ENCODE assay signal across 8 cellular contexts in the genomic region with DNA sequence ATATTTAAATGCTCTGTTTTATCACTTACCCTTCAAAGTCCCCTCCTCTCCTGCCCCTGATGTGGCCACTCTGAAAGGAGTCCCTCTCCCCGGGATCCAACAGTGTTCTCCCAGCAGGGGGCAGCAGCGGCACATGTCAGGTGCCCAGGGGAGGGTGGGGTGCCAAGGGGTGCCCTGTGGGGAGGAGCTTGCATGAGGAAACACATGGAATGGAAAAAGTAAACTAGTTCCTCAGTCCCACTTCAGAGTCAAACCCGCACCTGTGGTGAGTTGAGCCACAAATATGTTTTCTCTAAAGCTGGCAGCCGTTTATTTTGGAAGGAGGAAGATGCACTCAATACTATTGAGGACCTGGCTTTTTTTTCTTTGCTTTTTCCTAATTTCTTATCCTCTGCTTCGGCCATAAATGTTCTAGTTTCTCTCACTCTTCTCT. TPM values are rescaled to one million over a fixed set of nuclear protein-coding genes. Genes with fewer than 3 reads are reported as not detected.
DNase-seq lines count a peak whose midpoint lies in the region; ATAC-seq and TF ChIP-seq lines count a peak whose summit lies in the region.

No MANE protein-coding gene starts in this region.

- no peaks in the 10 kb centered on the region for H3K36me3 ChIP-seq in kidney epithelial cell (ENCODE audit: control insufficient read depth, insufficient read depth, low read length)

- DNase-seq in A172 (ENCODE audit: low spot score) = peak; percentile 75
- DNase-seq in NCI-H510A treated with DMSO at 0.1 percent for 48 hours (lab: John Stamatoyannopoulos, UW) = peak; percentile 90
- DNase-seq in activated CD4-positive, alpha-beta T cell treated with anti-CD3 and anti-CD28 coated beads for 1 hour = peak; percentile 91
- DNase-seq in caudate nucleus (lab: John Stamatoyannopoulos, UW) = peak in 59 of 61 donors; percentile 12 to 86 (median 66)
- DNase-seq in kidney epithelial cell (ENCODE audit: low read depth) = peak; percentile 31
- peak; percentile 93 for DNase-seq in stimulated activated CD4-positive, alpha-beta T cell treated with anti-CD3 and anti-CD28 coated beads, Interleukin-2, amount 100 ng/mL, for 4 hours (ENCODE audit: low read depth)

- TF ChIP-seq CTCF in kidney epithelial cell (IDR thresholded peaks at IDR 0.05; ENCODE audit: insufficient read depth, low read length, poor library complexity, severe bottlenecking) = peak; percentile 97

- H3K27me3 ChIP-seq in kidney epithelial cell (ENCODE audit: control insufficient read depth, insufficient read depth, low read length) = no peaks in the 10 kb centered on the region

- no peak overlapping the region for H3K4me3 ChIP-seq in kidney epithelial cell (ENCODE audit: low read depth, low read length)

- H3K27ac ChIP-seq in caudate nucleus (ENCODE audit: low read depth, low read length) = no peak overlapping the region

- ATAC-seq in GM18517 (IDR thresholded peaks at IDR 0.05; ENCODE audit: unreplicated experiment) (peak; percentile 42), HG03354 (IDR thresholded peaks at IDR 0.05; ENCODE audit: poor library complexity, severe bottlenecking, unreplicated experiment) (peak; percentile 79)

RNA-seq across cellular contexts. Expression of a gene that starts 30.1 kb away (rescaled TPM):
- not detected in 2 replicates for total RNA-seq in A172 (2014; rRNA removed; shearing (Covaris generic))
- 1.8 and 2.5 TPM in 2 replicates for total RNA-seq in kidney epithelial cell

RNA-seq across cellular contexts. Expression of a gene that starts 40.9 kb away (rescaled TPM):
- 22.7 and 28.7 TPM in 2 replicates for total RNA-seq in A172 (2014; rRNA removed; shearing (Covaris generic))
- total RNA-seq in kidney epithelial cell = 8.8 and 10.3 TPM in 2 replicates

RNA-seq across cellular contexts. Expression of a gene that starts 41.0 kb away (rescaled TPM):
- 12.8 and 13.9 TPM in 2 replicates for total RNA-seq in A172 (2014; rRNA removed; shearing (Covaris generic))
- 7.3 and 8.9 TPM in 2 replicates for total RNA-seq in kidney epithelial cell

Comparison
In these comparisons a context has a peak if more than half of its experiments do, and no peak if none do; other contexts are left out.
1. DNase-seq: peak in every context shown above with its lines; median percentile 93 in stimulated activated CD4-positive, alpha-beta T cell treated with anti-CD3 and anti-CD28 coated beads, Interleukin-2, amount 100 ng/mL, for 4 hours; 91 in activated CD4-positive, alpha-beta T cell treated with anti-CD3 and anti-CD28 coated beads for 1 hour; 90 in NCI-H510A treated with DMSO at 0.1 percent for 48 hours; 75 in A172; 66 in caudate nucleus; 31 in kidney epithelial cell.